Comparison of ENCODE assay signal across 30 cellular contexts in the genomic region with DNA sequence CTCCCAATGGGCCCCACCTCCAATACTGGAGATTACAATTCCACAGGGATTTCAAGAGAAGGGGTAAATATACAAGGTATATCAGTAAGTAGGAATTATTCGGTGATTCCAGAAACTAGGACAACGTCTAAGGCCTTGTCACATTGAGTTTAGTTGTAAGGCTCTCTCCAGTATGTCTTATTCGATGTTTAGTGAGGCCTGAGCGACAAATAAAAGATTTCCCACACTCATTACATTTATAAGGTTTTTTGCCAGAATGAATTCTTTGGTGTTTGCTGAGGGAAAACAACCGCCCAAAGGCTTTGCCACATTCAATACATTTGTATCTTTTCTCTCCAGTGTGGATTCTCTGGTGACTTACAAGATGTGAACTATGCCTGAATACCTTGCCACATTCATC. TPM values are rescaled to one million over a fixed set of nuclear protein-coding genes. Genes with fewer than 3 reads are reported as not detected.
DNase-seq lines count a peak whose midpoint lies in the region; ATAC-seq, FAIRE-seq and TF ChIP-seq lines count a peak whose summit lies in the region.
"Had no signal": no experiment of that assay in that cellular context is flagged by ENCODE, and none has a peak within 500 bp of the region (broad histone marks: within the 10 kb centered on the region; RNA-seq: fewer than 3 reads in every experiment).

No MANE protein-coding gene starts in this region.

- H3K4me2 ChIP-seq in K562 (ENCODE audit: insufficient read depth, low read length) = no peak overlapping the region

- no peaks in the 10 kb centered on the region for H3K4me1 ChIP-seq in CD8-positive, alpha-beta memory T cell (ENCODE audit: insufficient read depth, low read length)
- H3K4me1 ChIP-seq in K562 (replicated peaks in 1 of 2; ENCODE audit: control insufficient read depth in 2 of 2, insufficient read depth in 2 of 2, low read length in 2 of 2) (no peaks in the 10 kb centered on the region), kidney (ENCODE audit: control insufficient read depth in 1 of 2, insufficient read depth in 1 of 2, low read depth in 1 of 2, low read length in 2 of 2) (no peaks in the 10 kb centered on the region), skeletal muscle tissue (ENCODE audit: control insufficient read depth in 3 of 3, insufficient read depth in 3 of 3, low read length in 3 of 3) (no peaks in the 10 kb centered on the region), testis (no peaks in the 10 kb centered on the region)

- DNase-seq in CD8-positive, alpha-beta memory T cell = no peak
- DNase-seq in K562 (ENCODE audit: extremely low read depth in 1 of 4, low spot score in 3 of 4) (no peak), kidney (no peak), left ventricle myocardium superior (no peak), testis (no peak)
- DNase-seq: CD8-positive, alpha-beta T cell; DMS 273 treated with DMSO at 0.1 percent for 48 hours; DMS79; EL; GDM1; H7; KG1; MM.1S; NCI-H1048; NCI-H1417; NCI-H1694; NCI-H2081; NCI-H2227 treated with DMSO at 0.1 percent for 48 hours; NCI-H510A; NCI-H69; SHP77 had no signal

- TF ChIP-seq CTCF in K562 (IDR thresholded peaks at IDR 0.05 in 2 of 3, conservative IDR thresholded peaks at IDR 0.05 in 1 of 3; ENCODE audit: insufficient read depth in 2 of 3, low read depth in 1 of 3, low read length in 3 of 3) (no peak), kidney (IDR thresholded peaks at IDR 0.05; ENCODE audit: borderline replicate concordance, extremely low read depth, insufficient read depth) (no peak), testis (IDR thresholded peaks at IDR 0.05) (no peak)

- H3K4me1 Mint-ChIP-seq in CD8-positive, alpha-beta memory T cell = no peaks in the 10 kb centered on the region

- in situ Hi-C loops in K562 (cut with MboI) = no loop called here

- no peak for TF ChIP-seq EP300 in K562 (IDR thresholded peaks at IDR 0.05; ENCODE audit: low read length)

- no peak overlapping the region for H2AFZ ChIP-seq in K562 (ENCODE audit: low read depth, low read length)

- BruUV-seq in K562 (replicated peaks; lab: Mats Ljungman, UMichigan) = TSS peak; percentile 28

- no peak for FAIRE-seq in K562 (lab: Jason Lieb, UNC)
- no peak for FAIRE-seq in kidney (lab: Jason Lieb, UNC)
- FAIRE-seq: A204.1, GM12878 had no signal

- TF ChIP-seq RAD21 in K562 (CRISPR knock-in tag; conservative IDR thresholded peaks at IDR 0.05 in 1 of 2, IDR thresholded peaks at IDR 0.05 in 1 of 2) = no peak

- H3K9ac ChIP-seq in K562 (ENCODE audit: insufficient read depth in 1 of 2, low read depth in 2 of 2, low read length in 2 of 2) (no peak overlapping the region), kidney (ENCODE audit: low read length in 2 of 2) (no peak overlapping the region), skeletal muscle tissue (ENCODE audit: low read depth in 1 of 3, low read length in 3 of 3) (no peak overlapping the region)

- intact Hi-C loops in K562 (cut with micrococcal nuclease) (no loop called here), kidney (cut with DNase I) (no loop called here), left ventricle myocardium superior (cut with micrococcal nuclease) (no loop called here), testis (cut with DNase I; ENCODE audit: low total_unique reads) (no loop called here)

- H3K27me3 Mint-ChIP-seq in CD8-positive, alpha-beta memory T cell = no peaks in the 10 kb centered on the region

- POLR2A ChIA-PET in CD8-positive, alpha-beta memory T cell (lab: Charles Lee) = no interaction called here
- POLR2A ChIA-PET in K562 (lab: Yijun Ruan, JAX) = no interaction called here

- H3K4me3 Mint-ChIP-seq in CD8-positive, alpha-beta memory T cell = no peak overlapping the region
- H3K4me3 Mint-ChIP-seq: CD8-positive, alpha-beta T cell had no signal

- no peak overlapping the region for H3K27ac ChIP-seq in CD8-positive, alpha-beta memory T cell (ENCODE audit: low read depth, low read length)
- H3K27ac ChIP-seq in K562 (ENCODE audit: extremely low read depth, low read depth, low read length) (no peak overlapping the region), kidney (ENCODE audit: low read depth in 2 of 2, low read length in 2 of 2) (no peak overlapping the region), skeletal muscle tissue (ENCODE audit: low read depth, low read length) (no peak overlapping the region), testis (no peak overlapping the region)
- H3K27ac ChIP-seq: C4-2B, RWPE1 had no signal

- H3K9me3 Mint-ChIP-seq in CD8-positive, alpha-beta memory T cell = peaks cover 63 to 97% (median 95%) of the 10 kb centered on the region in 5 donors

- no peaks in the 10 kb centered on the region for H3K9me1 ChIP-seq in K562 (ENCODE audit: control insufficient read depth, insufficient read depth, low read length)

- peaks cover 88% of the 10 kb centered on the region for H3K9me3 ChIP-seq in CD8-positive, alpha-beta memory T cell (ENCODE audit: low read length)
- peaks cover 64% of the 10 kb centered on the region for H3K9me3 ChIP-seq in K562 (replicated peaks; ENCODE audit: control insufficient read depth, insufficient read depth, low read depth, low read length)
- H3K9me3 ChIP-seq in kidney (ENCODE audit: control insufficient read depth in 1 of 2, low read length in 2 of 2) = peaks cover 65 to 94% of the 10 kb centered on the region in 2 donors
- H3K9me3 ChIP-seq in skeletal muscle tissue (ENCODE audit: control insufficient read depth in 3 of 3, low read length in 3 of 3) = peaks cover 49 to 86% (median 76%) of the 10 kb centered on the region in 3 donors
- no peaks in the 10 kb centered on the region for H3K9me3 ChIP-seq in testis

- no peak for TF ChIP-seq POLR2A in K562 (conservative IDR thresholded peaks at IDR 0.05)
- TF ChIP-seq POLR2A in testis (IDR thresholded peaks at IDR 0.05) = no peak

- CTCF ChIA-PET in CD8-positive, alpha-beta memory T cell (lab: Charles Lee) = no interaction called here
- CTCF ChIA-PET in K562 (lab: Yijun Ruan, JAX; ENCODE audit: low intra/inter-chr PET ratio) = no interaction called here

- WGBS in K562 (ENCODE audit: insufficient coverage, low coverage, missing lambda C conversion rate) = 69% methylated on average over 5 of the region's 5 CpGs
- 92 to 96% methylated on average over 5 of the region's 5 CpGs for WGBS in testis, 2 donors

- H3K79me2 ChIP-seq in K562 (ENCODE audit: control insufficient read depth, insufficient read depth, low read length) = no peaks in the 10 kb centered on the region

- peaks cover 37% of the 10 kb centered on the region for H3K36me3 ChIP-seq in CD8-positive, alpha-beta memory T cell (ENCODE audit: insufficient read depth, low read length)
- peaks cover 32% of the 10 kb centered on the region for H3K36me3 ChIP-seq in K562 (ENCODE audit: control insufficient read depth, insufficient read depth, low read length)
- peaks cover 26 to 41% of the 10 kb centered on the region in 2 donors for H3K36me3 ChIP-seq in kidney (ENCODE audit: control insufficient read depth in 1 of 2, insufficient read depth in 2 of 2, low read length in 2 of 2)
- H3K36me3 ChIP-seq in skeletal muscle tissue (ENCODE audit: control insufficient read depth in 3 of 3, insufficient read depth in 3 of 3, low read length in 3 of 3) = peaks cover 41 to 57% (median 46%) of the 10 kb centered on the region in 3 donors
- peaks cover 5% of the 10 kb centered on the region for H3K36me3 ChIP-seq in testis (ENCODE audit: low read depth, missing control alignments)

- no peak for ATAC-seq in K562
- no peak for ATAC-seq in HG02588 (IDR thresholded peaks at IDR 0.05; ENCODE audit: unreplicated experiment)
- no peak for ATAC-seq in left ventricle myocardium superior
- ATAC-seq in GM21825 (IDR thresholded peaks at IDR 0.05; ENCODE audit: unreplicated experiment) = no peak
- ATAC-seq: CD8-positive, alpha-beta T cell; GM12878; Panc1 had no signal

- no peaks in the 10 kb centered on the region for H4K20me1 ChIP-seq in K562 (replicated peaks; ENCODE audit: control insufficient read depth, insufficient read depth, low read length)

- peak overlapping the region; percentile 3 for H3K4me3 ChIP-seq in CD8-positive, alpha-beta memory T cell (ENCODE audit: low read length)
- no peak overlapping the region for H3K4me3 ChIP-seq in K562
- peak overlapping the region; percentile 5 to 29 for H3K4me3 ChIP-seq in kidney (ENCODE audit: low read length in 2 of 2)
- H3K4me3 ChIP-seq in skeletal muscle tissue (ENCODE audit: low read length in 3 of 3) = peak overlapping the region in 2 of 3 donors; percentile 11 to 43
- no peak overlapping the region for H3K4me3 ChIP-seq in testis
- H3K4me3 ChIP-seq: GM12878 had no signal

- H3K27ac Mint-ChIP-seq in CD8-positive, alpha-beta memory T cell = no peak overlapping the region
- H3K27ac Mint-ChIP-seq: CD8-positive, alpha-beta T cell had no signal

- H3K36me3 Mint-ChIP-seq in CD8-positive, alpha-beta memory T cell = peaks cover 30 to 70% (median 68%) of the 10 kb centered on the region in 3 donors

- no peaks in the 10 kb centered on the region for H3K27me3 ChIP-seq in CD8-positive, alpha-beta memory T cell (ENCODE audit: insufficient read depth, low read length, poor library complexity, severe bottlenecking)
- H3K27me3 ChIP-seq in K562 (ENCODE audit: control insufficient read depth in 2 of 2, insufficient read depth in 2 of 2, low read length in 2 of 2) (no peaks in the 10 kb centered on the region), skeletal muscle tissue (ENCODE audit: control insufficient read depth in 3 of 3, insufficient read depth in 3 of 3, low read length in 3 of 3) (no peaks in the 10 kb centered on the region), testis (no peaks in the 10 kb centered on the region)

RNA-seq across cellular contexts. Expression of a gene that starts 19.1 kb away (rescaled TPM):
- total RNA-seq in CD8-positive, alpha-beta memory T cell = 10 to 100 TPM; 14.5 to 15.2 TPM
- 5.7 TPM for polyA plus RNA-seq in CD8-positive, alpha-beta memory T cell
- total RNA-seq in K562 (2011; cell fraction: chromatin; rRNA removed; ENCODE audit: low replicate concordance) = 29.3 and 113 TPM in 2 replicates
- total RNA-seq in K562 (2011; cell fraction: nucleolus; rRNA removed) = 15.5 and 20.5 TPM in 2 replicates
- 31.7 and 32.9 TPM in 2 replicates for total RNA-seq in K562 (2011; cell fraction: nucleoplasm; rRNA removed)
- total RNA-seq in K562 (2014; rRNA removed) = 5.5 and 8.2 TPM in 2 replicates
- total RNA-seq in K562 (2014; rRNA removed; fragmentation: Illumina TruSeq; extraction: Trizol) = 16.4 and 17.1 TPM in 2 replicates
- total RNA-seq in K562 (2015; rRNA removed; fragmentation: Illumina TruSeq; extraction: Trizol) = 11.7 and 12.4 TPM in 2 replicates
- total RNA-seq in K562 (2021) = 10.1 and 11.0 TPM in 2 replicates
- polyA plus RNA-seq in K562 (2011; rRNA removed) = 11.1 and 13.5 TPM in 2 replicates
- 6.8 and 6.9 TPM in 2 replicates for polyA plus RNA-seq in K562 (2011; cell fraction: cytosol; rRNA removed)
- 20.7 and 23.8 TPM in 2 replicates for polyA plus RNA-seq in K562 (2011; cell fraction: nucleus; rRNA removed)
- 6.1 and 13.4 TPM in 2 replicates for polyA plus RNA-seq in K562 (2012)
- polyA plus RNA-seq in K562 (2014; fragmentation: Illumina TruSeq; extraction: Trizol) = 11.9 and 12.2 TPM in 2 replicates
- polyA plus RNA-seq in K562 (2014; fragmentation: Nextera tagmentation; extraction: Ambion mirVana) = 1 to 10 TPM; 3.1 to 5.4 TPM
- 5.1 and 8.3 TPM in 2 replicates for polyA plus RNA-seq in K562 (2014; rRNA removed)
- polyA minus RNA-seq in K562 (2011; rRNA and poly(A)+ RNA removed) = 20.7 and 24.7 TPM in 2 replicates
- 9.6 and 12.1 TPM in 2 replicates for polyA minus RNA-seq in K562 (2011; cell fraction: cytosol; rRNA and poly(A)+ RNA removed)
- 10.4 and 17.8 TPM in 2 replicates for polyA minus RNA-seq in K562 (2011; cell fraction: nucleus; rRNA and poly(A)+ RNA removed)
- total RNA-seq in kidney = 28.5 TPM
- 2.8 TPM for polyA plus RNA-seq in kidney (ENCODE audit: insufficient read depth, low read depth, low replicate concordance)
- total RNA-seq in skeletal muscle tissue = 19.8 TPM
- 8.0 TPM for total RNA-seq in left ventricle myocardium superior
- total RNA-seq in testis = 10 to 100 TPM; 26.9 to 27.0 TPM
- polyA plus RNA-seq in testis (ENCODE audit: insufficient read depth, low read depth, low replicate concordance) = 8.5 TPM
- total RNA-seq: OCI-LY7 had no signal

RNA-seq across cellular contexts. Expression of a gene that starts 25.0 kb away (rescaled TPM):
- 10 to 100 TPM; 11.2 to 12.6 TPM for total RNA-seq in CD8-positive, alpha-beta memory T cell
- 4.6 TPM for polyA plus RNA-seq in CD8-positive, alpha-beta memory T cell
- 9.9 and 32.8 TPM in 2 replicates for total RNA-seq in K562 (2011; cell fraction: chromatin; rRNA removed; ENCODE audit: low replicate concordance)
- 5.2 and 7.9 TPM in 2 replicates for total RNA-seq in K562 (2011; cell fraction: nucleolus; rRNA removed)
- 8.8 and 10.0 TPM in 2 replicates for total RNA-seq in K562 (2011; cell fraction: nucleoplasm; rRNA removed)
- 4.7 and 4.9 TPM in 2 replicates for total RNA-seq in K562 (2014; rRNA removed)
- total RNA-seq in K562 (2014; rRNA removed; fragmentation: Illumina TruSeq; extraction: Trizol) = 13.0 and 16.1 TPM in 2 replicates
- 10.9 and 11.1 TPM in 2 replicates for total RNA-seq in K562 (2015; rRNA removed; fragmentation: Illumina TruSeq; extraction: Trizol)
- 9.4 and 9.6 TPM in 2 replicates for total RNA-seq in K562 (2021)
- 6.7 and 6.9 TPM in 2 replicates for polyA plus RNA-seq in K562 (2011; rRNA removed)
- polyA plus RNA-seq in K562 (2011; cell fraction: cytosol; rRNA removed) = 1.6 and 2.6 TPM in 2 replicates
- polyA plus RNA-seq in K562 (2011; cell fraction: nucleus; rRNA removed) = 5.0 and 5.3 TPM in 2 replicates
- 7.7 and 8.3 TPM in 2 replicates for polyA plus RNA-seq in K562 (2012)
- 9.2 and 11.2 TPM in 2 replicates for polyA plus RNA-seq in K562 (2014; fragmentation: Illumina TruSeq; extraction: Trizol)
- polyA plus RNA-seq in K562 (2014; fragmentation: Nextera tagmentation; extraction: Ambion mirVana) = 1 to 10 TPM; 3.4 to 6.5 TPM
- polyA plus RNA-seq in K562 (2014; rRNA removed) = 3.7 and 5.0 TPM in 2 replicates
- polyA minus RNA-seq in K562 (2011; rRNA and poly(A)+ RNA removed) = 17.9 and 25.4 TPM in 2 replicates
- 6.1 and 9.4 TPM in 2 replicates for polyA minus RNA-seq in K562 (2011; cell fraction: cytosol; rRNA and poly(A)+ RNA removed)
- polyA minus RNA-seq in K562 (2011; cell fraction: nucleus; rRNA and poly(A)+ RNA removed) = 5.9 and 15.7 TPM in 2 replicates
- 12.8 TPM for total RNA-seq in kidney
- 3.2 TPM for polyA plus RNA-seq in kidney (ENCODE audit: insufficient read depth, low read depth, low replicate concordance)
- total RNA-seq in skeletal muscle tissue = 6.8 TPM
- total RNA-seq in left ventricle myocardium superior = 5.5 TPM
- 10 to 100 TPM in 1 of 2 donors, 1 to 10 TPM in 1; 9.0 to 11.3 TPM for total RNA-seq in testis
- polyA plus RNA-seq in testis (ENCODE audit: insufficient read depth, low read depth, low replicate concordance) = 6.3 TPM

RNA-seq across cellular contexts. Expression of a gene that starts 56.7 kb away (rescaled TPM):
- 10 to 100 TPM; 10.6 to 12.5 TPM for total RNA-seq in CD8-positive, alpha-beta memory T cell
- polyA plus RNA-seq in CD8-positive, alpha-beta memory T cell = 17.1 TPM
- total RNA-seq in K562 (2011; cell fraction: chromatin; rRNA removed; ENCODE audit: low replicate concordance) = 0.97 TPM in 1 of 2 replicates, not detected in the other
- total RNA-seq in K562 (2011; cell fraction: nucleolus; rRNA removed) = not detected in 2 replicates
- total RNA-seq in K562 (2011; cell fraction: nucleoplasm; rRNA removed) = 0.15 and 0.69 TPM in 2 replicates
- total RNA-seq in K562 (2014; rRNA removed) = 0.20 and 0.50 TPM in 2 replicates
- total RNA-seq in K562 (2014; rRNA removed; fragmentation: Illumina TruSeq; extraction: Trizol) = 0.19 and 0.69 TPM in 2 replicates
- total RNA-seq in K562 (2015; rRNA removed; fragmentation: Illumina TruSeq; extraction: Trizol) = 0.15 and 0.65 TPM in 2 replicates
- total RNA-seq in K562 (2021) = 0.51 and 0.78 TPM in 2 replicates
- polyA plus RNA-seq in K562 (2011; rRNA removed) = not detected in 2 replicates
- polyA plus RNA-seq in K562 (2011; cell fraction: cytosol; rRNA removed) = 0.21 TPM in 1 of 2 replicates, not detected in the other
- 0.18 TPM in 1 of 2 replicates, not detected in the other for polyA plus RNA-seq in K562 (2011; cell fraction: nucleus; rRNA removed)
- 0.68 and 1.7 TPM in 2 replicates for polyA plus RNA-seq in K562 (2012)
- polyA plus RNA-seq in K562 (2014; fragmentation: Illumina TruSeq; extraction: Trizol) = 0.67 and 1.1 TPM in 2 replicates
- under 1 TPM; 0.24 to 0.64 TPM for polyA plus RNA-seq in K562 (2014; fragmentation: Nextera tagmentation; extraction: Ambion mirVana)
- not detected in 2 replicates for polyA plus RNA-seq in K562 (2014; rRNA removed)
- polyA minus RNA-seq in K562 (2011; rRNA and poly(A)+ RNA removed) = 0.06 TPM in 1 of 2 replicates, not detected in the other
- polyA minus RNA-seq in K562 (2011; cell fraction: cytosol; rRNA and poly(A)+ RNA removed) = not detected in 2 replicates
- polyA minus RNA-seq in K562 (2011; cell fraction: nucleus; rRNA and poly(A)+ RNA removed) = not detected in 2 replicates
- 21.9 TPM for total RNA-seq in kidney
- 7.1 TPM for polyA plus RNA-seq in kidney (ENCODE audit: insufficient read depth, low read depth, low replicate concordance)
- total RNA-seq in skeletal muscle tissue = 5.7 TPM
- total RNA-seq in left ventricle myocardium superior = 6.6 TPM
- 1 to 10 TPM; 5.4 to 9.2 TPM for total RNA-seq in testis
- 3.3 TPM for polyA plus RNA-seq in testis (ENCODE audit: insufficient read depth, low read depth, low replicate concordance)

Comparison
In these comparisons a context has a peak if more than half of its experiments do, and no peak if none do; other contexts are left out.
1. H3K4me3 ChIP-seq: peak in CD8-positive, alpha-beta memory T cell (single experiment), kidney (2 of 2) and skeletal muscle tissue (2 of 3); none in K562 (single experiment) and testis (0 of 2).